2 cellular contexts compared by ENCODE assay signal in genomic region chr3:194585880-194586281, GRCh38.
TF ChIP-seq lines count a peak whose summit lies in the region.

No MANE protein-coding gene starts in this region.

TF ChIP-seq in HepG2, 621 proteins besides CTCF, POLR2A, EP300 and RAD21:
- TF ChIP-seq ZBTB25 (CRISPR knock-in tag; IDR thresholded peaks at IDR 0.05), result no peak
- TF ChIP-seq, protein P1, sequence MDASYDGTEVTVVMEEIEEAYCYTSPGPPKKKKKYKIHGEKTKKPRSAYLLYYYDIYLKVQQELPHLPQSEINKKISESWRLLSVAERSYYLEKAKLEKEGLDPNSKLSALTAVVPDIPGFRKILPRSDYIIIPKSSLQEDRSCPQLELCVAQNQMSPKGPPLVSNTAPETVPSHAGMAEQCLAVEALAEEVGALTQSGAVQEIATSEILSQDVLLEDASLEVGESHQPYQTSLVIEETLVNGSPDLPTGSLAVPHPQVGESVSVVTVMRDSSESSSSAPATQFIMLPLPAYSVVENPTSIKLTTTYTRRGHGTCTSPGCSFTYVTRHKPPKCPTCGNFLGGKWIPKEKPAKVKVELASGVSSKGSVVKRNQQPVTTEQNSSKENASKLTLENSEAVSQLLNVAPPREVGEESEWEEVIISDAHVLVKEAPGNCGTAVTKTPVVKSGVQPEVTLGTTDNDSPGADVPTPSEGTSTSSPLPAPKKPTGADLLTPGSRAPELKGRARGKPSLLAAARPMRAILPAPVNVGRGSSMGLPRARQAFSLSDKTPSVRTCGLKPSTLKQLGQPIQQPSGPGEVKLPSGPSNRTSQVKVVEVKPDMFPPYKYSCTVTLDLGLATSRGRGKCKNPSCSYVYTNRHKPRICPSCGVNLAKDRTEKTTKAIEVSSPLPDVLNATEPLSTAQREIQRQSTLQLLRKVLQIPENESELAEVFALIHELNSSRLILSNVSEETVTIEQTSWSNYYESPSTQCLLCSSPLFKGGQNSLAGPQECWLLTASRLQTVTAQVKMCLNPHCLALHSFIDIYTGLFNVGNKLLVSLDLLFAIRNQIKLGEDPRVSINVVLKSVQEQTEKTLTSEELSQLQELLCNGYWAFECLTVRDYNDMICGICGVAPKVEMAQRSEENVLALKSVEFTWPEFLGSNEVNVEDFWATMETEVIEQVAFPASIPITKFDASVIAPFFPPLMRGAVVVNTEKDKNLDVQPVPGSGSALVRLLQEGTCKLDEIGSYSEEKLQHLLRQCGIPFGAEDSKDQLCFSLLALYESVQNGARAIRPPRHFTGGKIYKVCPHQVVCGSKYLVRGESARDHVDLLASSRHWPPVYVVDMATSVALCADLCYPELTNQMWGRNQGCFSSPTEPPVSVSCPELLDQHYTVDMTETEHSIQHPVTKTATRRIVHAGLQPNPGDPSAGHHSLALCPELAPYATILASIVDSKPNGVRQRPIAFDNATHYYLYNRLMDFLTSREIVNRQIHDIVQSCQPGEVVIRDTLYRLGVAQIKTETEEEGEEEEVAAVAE (CRISPR knock-in tag; IDR thresholded peaks at IDR 0.05; ENCODE audit: borderline replicate concordance), result peak; percentile 92

TF ChIP-seq in K562, 482 proteins besides CTCF, POLR2A, EP300 and RAD21:
- TF ChIP-seq SMARCE1 (IDR thresholded peaks at IDR 0.05) (no peak), GABPA (tag; conservative IDR thresholded peaks at IDR 0.05; ENCODE audit: low read depth) (no peak)
